Comparison of ENCODE assay signal across 8 cellular contexts in genomic region chr12:92927055-92927435, GRCh38. TPM values are rescaled to one million over a fixed set of nuclear protein-coding genes. Genes with fewer than 3 reads are reported as not detected.
DNase-seq lines count a peak whose midpoint lies in the region; ATAC-seq and TF ChIP-seq lines count a peak whose summit lies in the region.

No MANE protein-coding gene starts in this region.

- peak overlapping the region; percentile 74 for H3K4me2 ChIP-seq in hepatocyte

- peak overlapping the region in 7 of 10 donors; percentile 66 to 90 (median 87) for H3K4me3 ChIP-seq in heart right ventricle
- peak overlapping the region; percentile 2 for H3K4me3 ChIP-seq in hepatocyte

- peaks cover 16% of the 10 kb centered on the region for H4K20me1 ChIP-seq in hepatocyte (ENCODE audit: insufficient read depth, poor library complexity, severe bottlenecking)

- H3K4me1 ChIP-seq in heart right ventricle: peaks cover 0 to 63% (median 50%) of the 10 kb centered on the region in 9 donors
- H3K4me1 ChIP-seq in hepatocyte (ENCODE audit: insufficient read depth): peaks cover 9% of the 10 kb centered on the region

- H3K9me3 ChIP-seq in heart right ventricle (no peaks in the 10 kb centered on the region), hepatocyte (ENCODE audit: low read depth) (no peaks in the 10 kb centered on the region)

- no peaks in the 10 kb centered on the region for H3K9me2 ChIP-seq in hepatocyte (replicated peaks; ENCODE audit: insufficient read depth)

- 2 to 6% methylated on average over 4 of the region's 4 CpGs for WGBS in heart right ventricle, 2 donors
- 16% methylated on average over 4 of the region's 4 CpGs for WGBS in hepatocyte (ENCODE audit: low lambda C conversion rate, missing lambda C conversion rate)

- no peak overlapping the region for H2AFZ ChIP-seq in hepatocyte

- H3K27ac ChIP-seq in heart right ventricle (peak overlapping the region in 8 of 10 donors; percentile 94 to 99 (median 98)), hepatocyte (peak overlapping the region; percentile 100)

- H3K27me3 ChIP-seq in heart right ventricle (no peaks in the 10 kb centered on the region), hepatocyte (no peaks in the 10 kb centered on the region)

- DNase-seq in heart right ventricle (peak in 1 of 2 donors; percentile 26), Right ventricle myocardium superior (no peak), NCI-H460 (ENCODE audit: extremely low read depth, low read depth) (peak; percentile 17), hepatocyte (ENCODE audit: low spot score) (peak; percentile 19), DMS53 (lab: John Stamatoyannopoulos, UW) (no peak), NCI-H1092 (lab: John Stamatoyannopoulos, UW) (no peak)
- peak; percentile 37 for DNase-seq in activated T-helper 9 cell treated with anti-CD3 and anti-CD28 coated beads, Interleukin-2, amount 50 U/mL, for 16 hours (ENCODE audit: low read depth)
- peak; percentile 73 for DNase-seq in stimulated activated CD4-positive, alpha-beta T cell treated with anti-CD3 and anti-CD28 coated beads, Interleukin-4, amount 100 ng/mL, for 24 hours

- H3K79me2 ChIP-seq in hepatocyte: peaks cover 57% of the 10 kb centered on the region

- intact Hi-C loops in heart right ventricle (cut with DNase I): loop anchor here in 8 of 10 donors (5.0 to 10.0 kb wide), 7 partner anchors 65 to 422 kb away; no protein-coding TSS in a partner anchor
- intact Hi-C loops in Right ventricle myocardium superior (cut with DNase I): no loop called here

- TF ChIP-seq CTCF in heart right ventricle (IDR thresholded peaks at IDR 0.05): peak in 6 of 9 donors; percentile 18 to 49 (median 36)
- peak; percentile 20 for TF ChIP-seq CTCF in hepatocyte (IDR thresholded peaks at IDR 0.05; ENCODE audit: poor library complexity)

- H3K36me3 ChIP-seq in heart right ventricle (no peaks in the 10 kb centered on the region), hepatocyte (replicated peaks; ENCODE audit: insufficient read depth, low read depth) (no peaks in the 10 kb centered on the region)

- ATAC-seq in heart right ventricle (peak in 2 of 8 donors; percentile 22 to 37), Right ventricle myocardium superior (ENCODE audit: poor library complexity) (no peak)

RNA-seq across cellular contexts. Expression of gene EEA1, which starts 2.0 kb away (rescaled TPM):
- total RNA-seq in heart right ventricle (10 to 100 TPM; 21.7 to 41.6 (median 33.8) TPM), Right ventricle myocardium superior (22.1 TPM), hepatocyte (19.1 and 20.9 TPM in 2 replicates)
- polyA plus RNA-seq in heart right ventricle (1 to 10 TPM; 2.6 to 5.9 TPM), hepatocyte (20.7 and 29.7 TPM in 2 replicates)
- total RNA-seq in NCI-H460 (2014; rRNA removed; shearing (Covaris generic)): 7.5 and 11.7 TPM in 2 replicates
- polyA plus RNA-seq in NCI-H460 (2014; cell fraction: nucleus; rRNA removed): 4.6 and 7.5 TPM in 2 replicates

Comparison
In these comparisons a context has a peak if more than half of its experiments do, and no peak if none do; other contexts are left out.
1. DNase-seq: peak in NCI-H460 (single experiment), activated T-helper 9 cell treated with anti-CD3 and anti-CD28 coated beads, Interleukin-2, amount 50 U/mL, for 16 hours (single experiment), hepatocyte (single experiment) and stimulated activated CD4-positive, alpha-beta T cell treated with anti-CD3 and anti-CD28 coated beads, Interleukin-4, amount 100 ng/mL, for 24 hours (single experiment); none in Right ventricle myocardium superior (single experiment), DMS53 (single experiment) and NCI-H1092 (single experiment).